20 cellular contexts compared by ENCODE assay signal in the genomic region with DNA sequence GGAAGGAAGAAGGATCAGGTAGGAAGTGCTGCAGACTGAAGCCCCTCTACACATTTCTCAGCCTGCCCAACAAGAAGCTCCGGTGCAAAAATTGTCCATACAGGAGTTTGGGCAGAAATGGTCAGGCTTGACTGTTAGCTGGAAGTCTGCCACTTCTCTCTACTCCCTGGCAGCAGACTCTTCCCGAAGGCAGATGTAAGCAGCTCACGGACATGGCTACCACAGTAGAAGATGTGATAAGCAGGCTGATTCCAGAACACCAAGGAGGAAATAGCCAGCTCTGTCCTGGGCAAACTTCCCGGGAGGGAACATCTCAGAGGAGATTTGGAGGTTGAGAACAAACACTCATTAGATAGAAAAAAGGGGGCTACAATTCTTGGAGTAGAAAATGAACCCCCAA. TPM values are rescaled to one million over a fixed set of nuclear protein-coding genes. Genes with fewer than 3 reads are reported as not detected.
"Had no signal": no experiment of that assay in that cellular context is flagged by ENCODE, and none has a peak within 500 bp of the region (broad histone marks: within the 10 kb centered on the region; RNA-seq: fewer than 3 reads in every experiment).

No MANE protein-coding gene starts in this region.

- H3K27me3 ChIP-seq: gastrocnemius medialis, pancreas, thyroid gland had no signal

- FAIRE-seq: kidney, pancreas, urothelium cell line had no signal

- H3K27ac ChIP-seq: epithelial cell of prostate, gastrocnemius medialis, pancreas, thyroid gland had no signal

- H3K4me3 ChIP-seq: gastrocnemius medialis, pancreas, thyroid gland had no signal

- DNase-seq: activated CD4-positive, alpha-beta T cell treated with anti-CD3 and anti-CD28 coated beads for 36 hours; activated CD4-positive, alpha-beta T cell treated with anti-CD3 and anti-CD28 coated beads, Interleukin-2, amount 50 U/mL, for 48 hours; activated gamma-delta T cell treated with Interleukin-2 at 50 U/mL for 16 hours; amniotic stem cell; effector memory CD8-positive, alpha-beta T cell; gastrocnemius medialis; kidney; mesenchymal stem cell; naive thymus-derived CD8-positive, alpha-beta T cell; pancreas; stimulated activated CD4-positive, alpha-beta T cell treated with anti-CD3 and anti-CD28 coated beads, Interleukin-12 subunit alpha, Interleukin-12 subunit beta, amount 100 ng/mL, for 4 hours; stimulated activated CD4-positive, alpha-beta T cell treated with anti-CD3 and anti-CD28 coated beads, Interleukin-1b, Interleukin-23, amount 100 ng/mL, for 48 hours; stimulated activated CD8-positive, alpha-beta memory T cell treated with anti-CD3 and anti-CD28 coated beads, Interleukin-4, amount 100 ng/mL, for 48 hours; stimulated activated naive CD4-positive, alpha-beta T cell had no signal

- H3K36me3 ChIP-seq: gastrocnemius medialis, pancreas, thyroid gland had no signal

- ATAC-seq: activated CD4-positive, alpha-beta T cell treated with anti-CD3 and anti-CD28 coated beads for 36 hours; effector memory CD8-positive, alpha-beta T cell; gastrocnemius medialis; naive thymus-derived CD8-positive, alpha-beta T cell; pancreas had no signal

- H3K9me3 ChIP-seq: gastrocnemius medialis, pancreas, thyroid gland had no signal

- H3K4me1 ChIP-seq: gastrocnemius medialis had no signal

RNA-seq across cellular contexts. Expression of a gene that starts 52.6 kb away (rescaled TPM):
- total RNA-seq: activated CD4-positive, alpha-beta T cell treated with anti-CD3 and anti-CD28 coated beads for 36 hours; activated T-helper 1 cell treated with anti-CD3 and anti-CD28 coated beads, Interleukin-12 subunit alpha, Interleukin-12 subunit beta, Interleukin-2, Interleukin-4 antibody, amounts not matched to agents 30 ng/mL and 10 ng/mL and 1 ng/mL, durations not matched to agents 14 hours and 24 hours and 36 hours; naive thymus-derived CD8-positive, alpha-beta T cell; T-helper 2 cell treated with Interferon-gamma antibody and Interleukin-4, amounts not matched to agents 100 ng/mL and 5 ng/mL, for 36 hours had no signal
- polyA plus RNA-seq: fibroblast of lung; naive thymus-derived CD8-positive, alpha-beta T cell had no signal
